In the genomic region with DNA sequence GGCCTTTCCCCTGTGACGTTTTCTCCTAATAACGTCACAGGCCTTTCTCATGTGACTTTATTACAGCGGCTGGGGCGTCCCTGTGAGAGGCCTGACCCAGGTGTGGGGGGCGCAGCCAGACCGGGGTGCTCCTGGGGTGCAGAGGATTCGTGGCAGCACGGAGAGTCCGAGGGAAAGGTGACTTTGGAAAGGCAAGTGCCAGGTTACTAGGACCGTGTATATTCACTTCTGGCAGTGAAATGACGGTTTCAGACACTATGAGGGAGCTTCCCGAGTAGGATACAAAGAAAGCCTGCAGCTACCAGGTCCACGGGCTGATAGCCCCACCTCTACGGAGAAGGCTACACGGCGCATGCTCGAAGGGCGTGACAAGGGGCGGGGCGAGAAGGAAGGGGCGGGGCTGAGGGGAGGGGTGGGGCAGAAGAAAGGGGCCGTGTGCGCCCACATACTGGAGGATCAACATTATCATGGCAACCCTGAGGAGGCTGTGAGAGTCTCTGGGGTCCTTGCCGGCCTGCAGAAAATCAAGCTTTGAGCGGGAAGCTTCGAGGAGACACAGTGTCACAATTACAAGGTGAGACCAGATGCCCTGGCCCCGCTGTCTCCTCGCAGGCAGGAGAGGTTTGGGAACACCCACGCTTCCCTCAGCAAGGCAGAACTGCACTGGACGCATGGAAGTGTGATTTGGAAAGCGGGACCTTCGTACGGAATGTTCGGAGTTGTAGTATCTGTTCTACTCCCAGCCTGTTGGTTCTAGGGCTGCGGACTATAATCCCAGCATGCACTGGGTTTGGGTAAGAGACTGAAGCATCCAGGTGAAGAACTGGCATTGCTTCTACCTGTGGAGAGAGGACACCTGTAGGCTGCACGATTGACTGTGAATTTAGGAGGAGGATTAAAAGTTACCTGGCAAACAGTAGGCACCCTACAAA, we compare ENCODE assay signal across 1 cellular context.
TF ChIP-seq lines count a peak whose summit lies in the region.

No MANE protein-coding gene starts in this region.

TF ChIP-seq in K562, 482 proteins besides CTCF, POLR2A, EP300 and RAD21 (continued from another document):
- TF ChIP-seq ATF7 (IDR thresholded peaks at IDR 0.05) (no peak), PHF8 (IDR thresholded peaks at IDR 0.05; ENCODE audit: borderline replicate concordance, low read length) (peak; percentile 32; the same call in 1 of the 2 replicates), ZNF354B (CRISPR knock-in tag; IDR thresholded peaks at IDR 0.05) (no peak), RFX5 (IDR thresholded peaks at IDR 0.05; ENCODE audit: low read depth, low read length) (no peak), KDM5B (IDR thresholded peaks at IDR 0.05; ENCODE audit: insufficient replicate concordance, low read depth, low read length) (no peak), SOX6 (IDR thresholded peaks at IDR 0.05) (no peak), CBX1 (IDR thresholded peaks at IDR 0.05; ENCODE audit: low read depth) (no peak), POLR3A (IDR thresholded peaks at IDR 0.05; ENCODE audit: borderline replicate concordance, extremely low read depth, insufficient read depth, insufficient read length) (no peak), NRF1 (conservative IDR thresholded peaks at IDR 0.05 in 1 of 2, IDR thresholded peaks at IDR 0.05 in 1 of 2) (peak; percentile 77 to 82), IRF9 (tag; IDR thresholded peaks at IDR 0.05) (no peak), NR1H2 (CRISPR knock-in tag; IDR thresholded peaks at IDR 0.05) (no peak), LARP7 (IDR thresholded peaks at IDR 0.05) (no peak), VEZF1 (CRISPR knock-in tag; IDR thresholded peaks at IDR 0.05) (peak; percentile 45; the same call in 1 of the 2 replicates), GTF2A2 (tag; IDR thresholded peaks at IDR 0.05) (no peak), TAF7 (tag; IDR thresholded peaks at IDR 0.05) (no peak), MAX (CRISPR knock-in tag; IDR thresholded peaks at IDR 0.05) (no peak), ZNF431 (CRISPR knock-in tag; IDR thresholded peaks at IDR 0.05) (no peak), GTF2E2 (tag; IDR thresholded peaks at IDR 0.05) (no peak), EWSR1 (IDR thresholded peaks at IDR 0.05; ENCODE audit: borderline replicate concordance, low read depth, partially characterized antibody) (no peak), NFATC3 (IDR thresholded peaks at IDR 0.05) (no peak), RBM25 (IDR thresholded peaks at IDR 0.05; ENCODE audit: low read depth, low read length, severe bottlenecking) (no peak)
- TF ChIP-seq, protein P1, sequence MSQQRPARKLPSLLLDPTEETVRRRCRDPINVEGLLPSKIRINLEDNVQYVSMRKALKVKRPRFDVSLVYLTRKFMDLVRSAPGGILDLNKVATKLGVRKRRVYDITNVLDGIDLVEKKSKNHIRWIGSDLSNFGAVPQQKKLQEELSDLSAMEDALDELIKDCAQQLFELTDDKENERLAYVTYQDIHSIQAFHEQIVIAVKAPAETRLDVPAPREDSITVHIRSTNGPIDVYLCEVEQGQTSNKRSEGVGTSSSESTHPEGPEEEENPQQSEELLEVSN (IDR thresholded peaks at IDR 0.05; ENCODE audit: borderline replicate concordance in 1 of 2, extremely low read depth in 1 of 2, insufficient read depth in 1 of 2, insufficient read length in 1 of 2, low read depth in 1 of 2, low read length in 1 of 2, poor library complexity in 1 of 2, severe bottlenecking in 1 of 2) = peak in 1 of 2 experiments; percentile 32
- TF ChIP-seq, protein P2, sequence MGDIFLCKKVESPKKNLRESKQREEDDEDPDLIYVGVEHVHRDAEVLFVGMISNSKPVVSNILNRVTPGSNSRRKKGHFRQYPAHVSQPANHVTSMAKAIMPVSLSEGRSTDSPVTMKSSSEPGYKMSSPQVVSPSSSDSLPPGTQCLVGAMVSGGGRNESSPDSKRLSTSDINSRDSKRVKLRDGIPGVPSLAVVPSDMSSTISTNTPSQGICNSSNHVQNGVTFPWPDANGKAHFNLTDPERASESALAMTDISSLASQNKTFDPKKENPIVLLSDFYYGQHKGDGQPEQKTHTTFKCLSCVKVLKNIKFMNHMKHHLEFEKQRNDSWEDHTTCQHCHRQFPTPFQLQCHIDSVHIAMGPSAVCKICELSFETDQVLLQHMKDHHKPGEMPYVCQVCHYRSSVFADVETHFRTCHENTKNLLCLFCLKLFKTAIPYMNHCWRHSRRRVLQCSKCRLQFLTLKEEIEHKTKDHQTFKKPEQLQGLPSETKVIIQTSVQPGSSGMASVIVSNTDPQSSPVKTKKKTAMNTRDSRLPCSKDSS (IDR thresholded peaks at IDR 0.05; ENCODE audit: low read depth, partially characterized antibody) = no peak
- TF ChIP-seq, protein P3, sequence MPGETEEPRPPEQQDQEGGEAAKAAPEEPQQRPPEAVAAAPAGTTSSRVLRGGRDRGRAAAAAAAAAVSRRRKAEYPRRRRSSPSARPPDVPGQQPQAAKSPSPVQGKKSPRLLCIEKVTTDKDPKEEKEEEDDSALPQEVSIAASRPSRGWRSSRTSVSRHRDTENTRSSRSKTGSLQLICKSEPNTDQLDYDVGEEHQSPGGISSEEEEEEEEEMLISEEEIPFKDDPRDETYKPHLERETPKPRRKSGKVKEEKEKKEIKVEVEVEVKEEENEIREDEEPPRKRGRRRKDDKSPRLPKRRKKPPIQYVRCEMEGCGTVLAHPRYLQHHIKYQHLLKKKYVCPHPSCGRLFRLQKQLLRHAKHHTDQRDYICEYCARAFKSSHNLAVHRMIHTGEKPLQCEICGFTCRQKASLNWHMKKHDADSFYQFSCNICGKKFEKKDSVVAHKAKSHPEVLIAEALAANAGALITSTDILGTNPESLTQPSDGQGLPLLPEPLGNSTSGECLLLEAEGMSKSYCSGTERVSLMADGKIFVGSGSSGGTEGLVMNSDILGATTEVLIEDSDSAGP (CRISPR knock-in tag; IDR thresholded peaks at IDR 0.05) = no peak
- TF ChIP-seq, protein P4, sequence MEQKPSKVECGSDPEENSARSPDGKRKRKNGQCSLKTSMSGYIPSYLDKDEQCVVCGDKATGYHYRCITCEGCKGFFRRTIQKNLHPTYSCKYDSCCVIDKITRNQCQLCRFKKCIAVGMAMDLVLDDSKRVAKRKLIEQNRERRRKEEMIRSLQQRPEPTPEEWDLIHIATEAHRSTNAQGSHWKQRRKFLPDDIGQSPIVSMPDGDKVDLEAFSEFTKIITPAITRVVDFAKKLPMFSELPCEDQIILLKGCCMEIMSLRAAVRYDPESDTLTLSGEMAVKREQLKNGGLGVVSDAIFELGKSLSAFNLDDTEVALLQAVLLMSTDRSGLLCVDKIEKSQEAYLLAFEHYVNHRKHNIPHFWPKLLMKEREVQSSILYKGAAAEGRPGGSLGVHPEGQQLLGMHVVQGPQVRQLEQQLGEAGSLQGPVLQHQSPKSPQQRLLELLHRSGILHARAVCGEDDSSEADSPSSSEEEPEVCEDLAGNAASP (IDR thresholded peaks at IDR 0.05) = no peak
- TF ChIP-seq, protein P5, sequence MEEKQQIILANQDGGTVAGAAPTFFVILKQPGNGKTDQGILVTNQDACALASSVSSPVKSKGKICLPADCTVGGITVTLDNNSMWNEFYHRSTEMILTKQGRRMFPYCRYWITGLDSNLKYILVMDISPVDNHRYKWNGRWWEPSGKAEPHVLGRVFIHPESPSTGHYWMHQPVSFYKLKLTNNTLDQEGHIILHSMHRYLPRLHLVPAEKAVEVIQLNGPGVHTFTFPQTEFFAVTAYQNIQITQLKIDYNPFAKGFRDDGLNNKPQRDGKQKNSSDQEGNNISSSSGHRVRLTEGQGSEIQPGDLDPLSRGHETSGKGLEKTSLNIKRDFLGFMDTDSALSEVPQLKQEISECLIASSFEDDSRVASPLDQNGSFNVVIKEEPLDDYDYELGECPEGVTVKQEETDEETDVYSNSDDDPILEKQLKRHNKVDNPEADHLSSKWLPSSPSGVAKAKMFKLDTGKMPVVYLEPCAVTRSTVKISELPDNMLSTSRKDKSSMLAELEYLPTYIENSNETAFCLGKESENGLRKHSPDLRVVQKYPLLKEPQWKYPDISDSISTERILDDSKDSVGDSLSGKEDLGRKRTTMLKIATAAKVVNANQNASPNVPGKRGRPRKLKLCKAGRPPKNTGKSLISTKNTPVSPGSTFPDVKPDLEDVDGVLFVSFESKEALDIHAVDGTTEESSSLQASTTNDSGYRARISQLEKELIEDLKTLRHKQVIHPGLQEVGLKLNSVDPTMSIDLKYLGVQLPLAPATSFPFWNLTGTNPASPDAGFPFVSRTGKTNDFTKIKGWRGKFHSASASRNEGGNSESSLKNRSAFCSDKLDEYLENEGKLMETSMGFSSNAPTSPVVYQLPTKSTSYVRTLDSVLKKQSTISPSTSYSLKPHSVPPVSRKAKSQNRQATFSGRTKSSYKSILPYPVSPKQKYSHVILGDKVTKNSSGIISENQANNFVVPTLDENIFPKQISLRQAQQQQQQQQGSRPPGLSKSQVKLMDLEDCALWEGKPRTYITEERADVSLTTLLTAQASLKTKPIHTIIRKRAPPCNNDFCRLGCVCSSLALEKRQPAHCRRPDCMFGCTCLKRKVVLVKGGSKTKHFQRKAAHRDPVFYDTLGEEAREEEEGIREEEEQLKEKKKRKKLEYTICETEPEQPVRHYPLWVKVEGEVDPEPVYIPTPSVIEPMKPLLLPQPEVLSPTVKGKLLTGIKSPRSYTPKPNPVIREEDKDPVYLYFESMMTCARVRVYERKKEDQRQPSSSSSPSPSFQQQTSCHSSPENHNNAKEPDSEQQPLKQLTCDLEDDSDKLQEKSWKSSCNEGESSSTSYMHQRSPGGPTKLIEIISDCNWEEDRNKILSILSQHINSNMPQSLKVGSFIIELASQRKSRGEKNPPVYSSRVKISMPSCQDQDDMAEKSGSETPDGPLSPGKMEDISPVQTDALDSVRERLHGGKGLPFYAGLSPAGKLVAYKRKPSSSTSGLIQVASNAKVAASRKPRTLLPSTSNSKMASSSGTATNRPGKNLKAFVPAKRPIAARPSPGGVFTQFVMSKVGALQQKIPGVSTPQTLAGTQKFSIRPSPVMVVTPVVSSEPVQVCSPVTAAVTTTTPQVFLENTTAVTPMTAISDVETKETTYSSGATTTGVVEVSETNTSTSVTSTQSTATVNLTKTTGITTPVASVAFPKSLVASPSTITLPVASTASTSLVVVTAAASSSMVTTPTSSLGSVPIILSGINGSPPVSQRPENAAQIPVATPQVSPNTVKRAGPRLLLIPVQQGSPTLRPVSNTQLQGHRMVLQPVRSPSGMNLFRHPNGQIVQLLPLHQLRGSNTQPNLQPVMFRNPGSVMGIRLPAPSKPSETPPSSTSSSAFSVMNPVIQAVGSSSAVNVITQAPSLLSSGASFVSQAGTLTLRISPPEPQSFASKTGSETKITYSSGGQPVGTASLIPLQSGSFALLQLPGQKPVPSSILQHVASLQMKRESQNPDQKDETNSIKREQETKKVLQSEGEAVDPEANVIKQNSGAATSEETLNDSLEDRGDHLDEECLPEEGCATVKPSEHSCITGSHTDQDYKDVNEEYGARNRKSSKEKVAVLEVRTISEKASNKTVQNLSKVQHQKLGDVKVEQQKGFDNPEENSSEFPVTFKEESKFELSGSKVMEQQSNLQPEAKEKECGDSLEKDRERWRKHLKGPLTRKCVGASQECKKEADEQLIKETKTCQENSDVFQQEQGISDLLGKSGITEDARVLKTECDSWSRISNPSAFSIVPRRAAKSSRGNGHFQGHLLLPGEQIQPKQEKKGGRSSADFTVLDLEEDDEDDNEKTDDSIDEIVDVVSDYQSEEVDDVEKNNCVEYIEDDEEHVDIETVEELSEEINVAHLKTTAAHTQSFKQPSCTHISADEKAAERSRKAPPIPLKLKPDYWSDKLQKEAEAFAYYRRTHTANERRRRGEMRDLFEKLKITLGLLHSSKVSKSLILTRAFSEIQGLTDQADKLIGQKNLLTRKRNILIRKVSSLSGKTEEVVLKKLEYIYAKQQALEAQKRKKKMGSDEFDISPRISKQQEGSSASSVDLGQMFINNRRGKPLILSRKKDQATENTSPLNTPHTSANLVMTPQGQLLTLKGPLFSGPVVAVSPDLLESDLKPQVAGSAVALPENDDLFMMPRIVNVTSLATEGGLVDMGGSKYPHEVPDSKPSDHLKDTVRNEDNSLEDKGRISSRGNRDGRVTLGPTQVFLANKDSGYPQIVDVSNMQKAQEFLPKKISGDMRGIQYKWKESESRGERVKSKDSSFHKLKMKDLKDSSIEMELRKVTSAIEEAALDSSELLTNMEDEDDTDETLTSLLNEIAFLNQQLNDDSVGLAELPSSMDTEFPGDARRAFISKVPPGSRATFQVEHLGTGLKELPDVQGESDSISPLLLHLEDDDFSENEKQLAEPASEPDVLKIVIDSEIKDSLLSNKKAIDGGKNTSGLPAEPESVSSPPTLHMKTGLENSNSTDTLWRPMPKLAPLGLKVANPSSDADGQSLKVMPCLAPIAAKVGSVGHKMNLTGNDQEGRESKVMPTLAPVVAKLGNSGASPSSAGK (IDR thresholded peaks at IDR 0.05) = no peak
